In genomic region chr6:45377555-45378323, GRCh38 we compare ENCODE assay signal across 8 cellular contexts. TPM values are rescaled to one million over a fixed set of nuclear protein-coding genes. Genes with fewer than 3 reads are reported as not detected.
A peak's percentile ranks its signal among the peaks of the same experiment; 100 is the strongest.
DNase-seq lines count a peak whose midpoint lies in the region; ATAC-seq and TF ChIP-seq lines count a peak whose summit lies in the region.

Gene SUPT3H, minus strand, starts transcription at chr6:45377934.

- H3K9me3 ChIP-seq in WERI-Rb-1 (ENCODE audit: severe bottlenecking) (no peaks in the 10 kb centered on the region), breast epithelium (no peaks in the 10 kb centered on the region), smooth muscle cell (replicated peaks; ENCODE audit: low read depth) (no peaks in the 10 kb centered on the region)

- no peaks in the 10 kb centered on the region for H4K20me1 ChIP-seq in smooth muscle cell (ENCODE audit: low read depth)

- peak; percentile 39; the same call in 1 of the 2 replicates for TF ChIP-seq CTCF in WERI-Rb-1 (IDR thresholded peaks at IDR 0.05; ENCODE audit: low read depth, low read length)
- no peak for TF ChIP-seq CTCF in breast epithelium (IDR thresholded peaks at IDR 0.05)
- no peak for TF ChIP-seq CTCF in smooth muscle cell (IDR thresholded peaks at IDR 0.05; ENCODE audit: borderline replicate concordance, insufficient read depth, poor library complexity, severe bottlenecking)

- WGBS in smooth muscle cell (ENCODE audit: low lambda C conversion rate) = 2% methylated on average over 48 of the region's 75 CpGs

- ATAC-seq in GM18858 (IDR thresholded peaks at IDR 0.05; ENCODE audit: unreplicated experiment) (peak; percentile 86), HG03066 (IDR thresholded peaks at IDR 0.05; ENCODE audit: low read depth, unreplicated experiment) (peak; percentile 91)

- H3K79me2 ChIP-seq in ACC112 (ENCODE audit: control insufficient read depth, insufficient read depth, low read length, unreplicated experiment) (peaks cover 12% of the 10 kb centered on the region), smooth muscle cell (ENCODE audit: low read depth) (peaks cover 29% of the 10 kb centered on the region)

- H3K4me1 ChIP-seq in ACC112 (ENCODE audit: control insufficient read depth, insufficient read depth, low read length, unreplicated experiment) = peaks cover 11% of the 10 kb centered on the region
- no peaks in the 10 kb centered on the region for H3K4me1 ChIP-seq in breast epithelium
- peaks cover 21% of the 10 kb centered on the region for H3K4me1 ChIP-seq in smooth muscle cell (ENCODE audit: low read depth)

- H3K4me3 ChIP-seq in ACC112 (ENCODE audit: low read depth, low read length) = peak within 1 kb of the TSS; percentile 80
- H3K4me3 ChIP-seq in WERI-Rb-1 (ENCODE audit: low read depth, low read length) = peak within 1 kb of the TSS; percentile 97
- H3K4me3 ChIP-seq in breast epithelium = peak within 1 kb of the TSS; percentile 65 to 93 (median 69)
- peak within 1 kb of the TSS; percentile 82 for H3K4me3 ChIP-seq in smooth muscle cell

- intact Hi-C loops in breast epithelium (cut with DNase I; ENCODE audit: low total_unique reads) = loop anchor here (2.0 kb wide), 1 partner anchor 73 kb away; no protein-coding TSS in a partner anchor

- peak within 1 kb of the TSS; percentile 92 for H3K9ac ChIP-seq in smooth muscle cell (ENCODE audit: low read depth)

- no peaks in the 10 kb centered on the region for H3K27me3 ChIP-seq in ACC112 (ENCODE audit: insufficient read depth, low read length)
- H3K27me3 ChIP-seq in WERI-Rb-1 (ENCODE audit: insufficient read depth, low read depth, severe bottlenecking) = no peaks in the 10 kb centered on the region
- no peaks in the 10 kb centered on the region for H3K27me3 ChIP-seq in breast epithelium
- no peaks in the 10 kb centered on the region for H3K27me3 ChIP-seq in smooth muscle cell (ENCODE audit: low read depth)

- H3K27ac ChIP-seq in ACC112 (ENCODE audit: low read depth, low read length) (peak within 1 kb of the TSS; percentile 84), WERI-Rb-1 (peak within 1 kb of the TSS; percentile 95), breast epithelium (peak within 1 kb of the TSS; percentile 97 to 99), smooth muscle cell (ENCODE audit: low read depth) (peak within 1 kb of the TSS; percentile 95)

- H3K36me3 ChIP-seq in ACC112 (ENCODE audit: insufficient read depth, low read length) (no peaks in the 10 kb centered on the region), WERI-Rb-1 (no peaks in the 10 kb centered on the region), breast epithelium (no peaks in the 10 kb centered on the region), smooth muscle cell (ENCODE audit: low read depth) (no peaks in the 10 kb centered on the region)

- no peaks in the 10 kb centered on the region for H3F3A ChIP-seq in smooth muscle cell (ENCODE audit: low read depth)

- peak; percentile 54 for TF ChIP-seq POLR2A in breast epithelium (IDR thresholded peaks at IDR 0.05)

- peak within 1 kb of the TSS; percentile 73 for H2AFZ ChIP-seq in ACC112 (ENCODE audit: low read length, unreplicated experiment)
- H2AFZ ChIP-seq in smooth muscle cell (ENCODE audit: low read depth) = peak within 1 kb of the TSS; percentile 95

- peak within 1 kb of the TSS; percentile 90 for H3K4me2 ChIP-seq in smooth muscle cell

- peak; percentile 96 for DNase-seq in NCI-H2171 (lab: John Stamatoyannopoulos, UW)
- DNase-seq in WERI-Rb-1 = peak; percentile 99
- peak; percentile 74 to 85 for DNase-seq in breast epithelium (ENCODE audit: low spot score in 2 of 2)
- peak; percentile 96 for DNase-seq in iPS-NIHi7 (ENCODE audit: extremely low spot score)
- peak; percentile 78 for DNase-seq in smooth muscle cell (lab: John Stamatoyannopoulos, UW; ENCODE audit: unreplicated experiment)

RNA-seq across cellular contexts. Expression of gene SUPT3H, which starts in this region (rescaled TPM):
- total RNA-seq in breast epithelium (10 to 100 TPM in 2 of 3 donors, 1 to 10 TPM in 1; 6.9 to 15.1 (median 13.6) TPM), smooth muscle cell (16.8 and 22.9 TPM in 2 replicates)
- 15.3 and 19.4 TPM in 2 replicates for polyA plus RNA-seq in smooth muscle cell

Comparison
In these comparisons a context has a peak if more than half of its experiments do, and no peak if none do; other contexts are left out.
1. Peak in every context shown above with its lines: DNase-seq, ATAC-seq, H3K4me3 ChIP-seq and H3K27ac ChIP-seq.